ENCODE assay signal across 1 cellular context in genomic region chr6:104859225-104860146, GRCh38.
A peak's percentile ranks its signal among the peaks of the same experiment; 100 is the strongest.
TF ChIP-seq lines count a peak whose summit lies in the region.

HACE1 (minus strand) TSS chr6:104859919; CDS start chr6:104859642, 277 bp downstream.

TF ChIP-seq in GM12878, 131 proteins besides CTCF, POLR2A, EP300 and RAD21 (continued from another document):
- TF ChIP-seq NKRF (conservative IDR thresholded peaks at IDR 0.05) = peak; percentile 74
- TF ChIP-seq ZNF24 (IDR thresholded peaks at IDR 0.05) = no peak
- peak; percentile 11 for TF ChIP-seq RUNX3 (IDR thresholded peaks at IDR 0.05; ENCODE audit: low read length)
- peak; percentile 90 for TF ChIP-seq GATAD2B (conservative IDR thresholded peaks at IDR 0.05; ENCODE audit: low read depth)
TF ChIP-seq in GM12878: peak in this region for 37.
